In genomic region chr2:37323770-37324535, GRCh38 we compare ENCODE assay signal across 8 cellular contexts.
DNase-seq lines count a peak whose midpoint lies in the region; ATAC-seq and TF ChIP-seq lines count a peak whose summit lies in the region.

No MANE protein-coding gene starts in this region.

- no peaks in the 10 kb centered on the region; the same call in 1 of the 2 replicates for H4K20me1 ChIP-seq in OCI-LY1 (ENCODE audit: insufficient read depth, low read length)

- no peaks in the 10 kb centered on the region for H3F3A ChIP-seq in OCI-LY1 (ENCODE audit: insufficient read depth, low read length)

- H3K4me3 ChIP-seq in OCI-LY1 (ENCODE audit: low read depth, low read length, poor library complexity, severe bottlenecking) (peak overlapping the region; percentile 100), neutrophil (ENCODE audit: low read depth in 1 of 2, low read length in 1 of 2) (peak overlapping the region; percentile 77)

- H3K27me3 ChIP-seq in OCI-LY1 (ENCODE audit: insufficient read depth, low read length) = no peaks in the 10 kb centered on the region
- peaks cover 66% of the 10 kb centered on the region for H3K27me3 ChIP-seq in neutrophil

- H2AFZ ChIP-seq in OCI-LY1 (ENCODE audit: low read length) = 0 out of 2 replicates have a peak overlapping the region, but pooled peaks have one; percentile 16

- peak overlapping the region; percentile 78 for H3K4me2 ChIP-seq in OCI-LY1 (ENCODE audit: low read length)

- H3K36me3 ChIP-seq in OCI-LY1 (ENCODE audit: insufficient read depth, low read length) = peaks cover 27% of the 10 kb centered on the region
- no peaks in the 10 kb centered on the region for H3K36me3 ChIP-seq in neutrophil

- H3K9ac ChIP-seq in OCI-LY1 (ENCODE audit: low read length) = peak overlapping the region; percentile 99

- peaks cover 51% of the 10 kb centered on the region for H3K79me2 ChIP-seq in OCI-LY1 (ENCODE audit: insufficient read depth, low read length)

- DNase-seq in NCI-H2171 treated with DMSO at 0.1 percent for 48 hours (lab: John Stamatoyannopoulos, UW) (peak; percentile 31), NCI-H2171 (lab: John Stamatoyannopoulos, UW) (no peak), germinal center (ENCODE audit: low spot score) (peak; percentile 40), foreskin melanocyte (no peak)
- DNase-seq in activated T-helper 9 cell treated with anti-CD3 and anti-CD28 coated beads, Interleukin-2, amount 50 U/mL, for 16 hours (ENCODE audit: low read depth) = peak; percentile 4

- H3K27ac ChIP-seq in OCI-LY1 (ENCODE audit: low read depth, low read length, poor library complexity, severe bottlenecking) (peak overlapping the region; percentile 84), neutrophil (peak overlapping the region; percentile 40)

- H3K4me1 ChIP-seq in OCI-LY1 (ENCODE audit: insufficient read depth, low read length, severe bottlenecking) (peaks cover 61% of the 10 kb centered on the region), neutrophil (ENCODE audit: control insufficient read depth in 1 of 2, insufficient read depth in 1 of 2, low read depth in 1 of 2, low read length in 1 of 2) (peaks cover 17 to 22% of the 10 kb centered on the region in 2 experiments)

- TF ChIP-seq CTCF in OCI-LY1 (IDR thresholded peaks at IDR 0.05; ENCODE audit: low read length) (0 out of 2 replicates have a peak, but pooled peaks have one; percentile 2), neutrophil (IDR thresholded peaks at IDR 0.05) (no peak)

- no peaks in the 10 kb centered on the region for H3K9me2 ChIP-seq in OCI-LY1 (ENCODE audit: low read depth, low read length)

- H3K9me3 ChIP-seq in OCI-LY1 (ENCODE audit: low read length) (no peaks in the 10 kb centered on the region), neutrophil (no peaks in the 10 kb centered on the region)

- peak; percentile 15 for ATAC-seq in HG02870 (IDR thresholded peaks at IDR 0.05; ENCODE audit: unreplicated experiment)

Comparison
In these comparisons a context has a peak if more than half of its experiments do, and no peak if none do; other contexts are left out.
1. DNase-seq: peak in NCI-H2171 treated with DMSO at 0.1 percent for 48 hours (single experiment), activated T-helper 9 cell treated with anti-CD3 and anti-CD28 coated beads, Interleukin-2, amount 50 U/mL, for 16 hours (single experiment) and germinal center (single experiment); none in NCI-H2171 (single experiment) and foreskin melanocyte (single experiment).